Comparison of ENCODE assay signal across 8 cellular contexts in genomic region chr10:46565591-46566332, GRCh38. TPM values are rescaled to one million over a fixed set of nuclear protein-coding genes. Genes with fewer than 3 reads are reported as not detected.
DNase-seq lines count a peak whose midpoint lies in the region; ATAC-seq and TF ChIP-seq lines count a peak whose summit lies in the region.
"Not testable (repeated sequence)": the region's sequence is repeated elsewhere in the genome, so short reads cannot be mapped to it uniquely, and the experiment has no call there.

No MANE protein-coding gene starts in this region.

- CTCF ChIA-PET in AG04450 (lab: Charles Lee): interaction anchor here (0.7 to 1.0 kb wide), 3 partner anchors 27 to 337 kb away, joined by 3 to 4 read pairs (median 3); no protein-coding TSS in a partner anchor

- H3K4me3 ChIP-seq in AG04450 (ENCODE audit: low read depth, low read length); brain microvascular endothelial cell (ENCODE audit: low read depth, low read length); retinal pigment epithelial cell (ENCODE audit: low read length): not testable (repeated sequence)

- not testable (repeated sequence) for H3K27ac ChIP-seq in AG04450 (ENCODE audit: low read depth, low read length); VCaP; brain microvascular endothelial cell

- peak; percentile 33 for DNase-seq in AG04450 (ENCODE audit: low read depth, low spot score)
- DNase-seq in NCI-H2171 treated with DMSO at 0.1 percent for 48 hours (lab: John Stamatoyannopoulos, UW): peak; percentile 52
- DNase-seq in brain microvascular endothelial cell: peak; percentile 78
- peak; percentile 49 to 64 for DNase-seq in hippocampal formation (lab: John Stamatoyannopoulos, UW)
- peak; percentile 35 for DNase-seq in retinal pigment epithelial cell (ENCODE audit: low read depth)

- in situ Hi-C loops in brain microvascular endothelial cell (cut with HindIII; ENCODE audit: low pct_ligation_motif_present, low sequenced_read_pairs): not testable (repeated sequence)

- H3K36me3 ChIP-seq in brain microvascular endothelial cell (replicated peaks): not testable (repeated sequence)

- TF ChIP-seq CTCF in AG04450 (IDR thresholded peaks at IDR 0.05; ENCODE audit: low read depth, low read length): peak; percentile 68
- TF ChIP-seq CTCF in VCaP (conservative IDR thresholded peaks at IDR 0.05): peak; percentile 76
- peak; percentile 79 for TF ChIP-seq CTCF in brain microvascular endothelial cell (IDR thresholded peaks at IDR 0.05; ENCODE audit: low read depth, low read length, missing control alignments)
- peak; percentile 73 for TF ChIP-seq CTCF in retinal pigment epithelial cell (conservative IDR thresholded peaks at IDR 0.05; ENCODE audit: low read depth, low read length)

- H3K27me3 ChIP-seq in AG04450 (ENCODE audit: control insufficient read depth, insufficient read depth, low read length); brain microvascular endothelial cell (replicated peaks): not testable (repeated sequence)

- peak; percentile 63 for ATAC-seq in GM18517 (IDR thresholded peaks at IDR 0.05; ENCODE audit: unreplicated experiment)
- peak; percentile 69 for ATAC-seq in HG03097 (IDR thresholded peaks at IDR 0.05; ENCODE audit: low FRiP score, unreplicated experiment)

- H3K9me3 ChIP-seq in AG04450 (ENCODE audit: control insufficient read depth, insufficient read depth, low read length): not testable (repeated sequence)

- POLR2A ChIA-PET in AG04450 (lab: Yijun Ruan, JAX): not testable (repeated sequence)

RNA-seq across cellular contexts. Expression of gene GPRIN2, which starts 9.3 kb away (rescaled TPM):
- polyA plus RNA-seq in AG04450 (2011; rRNA removed): not detected in 2 replicates
- polyA minus RNA-seq in AG04450 (2011; rRNA and poly(A)+ RNA removed): not detected in 2 replicates

RNA-seq across cellular contexts. Expression of gene SYT15, which starts 13.2 kb away (rescaled TPM):
- polyA plus RNA-seq in AG04450 (2011; rRNA removed): 0.15 and 0.20 TPM in 2 replicates
- polyA minus RNA-seq in AG04450 (2011; rRNA and poly(A)+ RNA removed): 0.05 and 0.26 TPM in 2 replicates
